12 cellular contexts compared by ENCODE assay signal in the genomic region with DNA sequence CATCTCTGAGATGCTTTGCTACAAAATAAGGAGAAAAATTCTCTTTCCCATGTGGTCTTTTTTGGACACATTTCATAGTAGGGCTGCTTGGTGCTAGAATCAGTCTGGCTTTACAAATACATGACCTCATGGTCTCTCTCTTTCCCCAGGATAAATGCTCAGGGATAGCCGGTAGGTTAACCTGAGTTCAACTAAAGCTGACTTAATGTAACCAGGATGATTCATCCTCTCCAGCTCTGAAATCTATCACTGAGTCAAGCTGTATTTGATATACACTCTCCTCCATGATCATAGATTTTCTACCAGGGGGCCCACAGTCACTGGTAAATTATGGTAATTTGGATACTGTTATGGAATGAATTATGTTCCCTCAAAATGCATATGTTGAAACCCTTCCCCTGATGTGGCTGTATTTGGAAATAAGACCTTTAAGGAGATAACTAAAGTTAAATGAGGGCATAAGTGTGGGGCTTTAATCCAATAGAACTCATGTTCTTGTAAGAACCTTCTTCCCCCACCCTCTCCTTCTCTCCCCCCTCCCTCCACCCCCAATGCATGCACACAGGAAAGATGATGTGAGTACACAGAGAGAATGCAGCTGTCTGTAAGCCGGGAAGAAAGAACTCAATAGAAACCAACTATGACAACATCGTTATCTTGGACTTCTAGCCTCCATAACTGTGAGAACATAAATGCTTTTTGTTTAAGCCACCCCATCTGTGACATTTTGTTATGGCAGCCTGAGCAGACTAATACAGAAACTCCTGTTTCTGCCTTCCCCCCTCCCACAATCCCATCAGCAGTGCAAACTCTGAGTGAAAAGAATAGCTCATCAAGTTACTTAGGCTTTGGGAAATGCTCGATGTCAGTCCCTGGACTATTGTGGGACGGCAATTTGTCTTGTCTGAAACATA.
DNase-seq lines count a peak whose midpoint lies in the region; ATAC-seq, FAIRE-seq and TF ChIP-seq lines count a peak whose summit lies in the region.
"Had no signal": no experiment of that assay in that cellular context is flagged by ENCODE, and none has a peak within 500 bp of the region (broad histone marks: within the 10 kb centered on the region; RNA-seq: fewer than 3 reads in every experiment).

No MANE protein-coding gene starts in this region.

- DNase-seq in Daoy (ENCODE audit: low read depth) = peak; percentile 9
- no peak for DNase-seq in H54 (ENCODE audit: insufficient read length, low spot score)
- DNase-seq in NCI-H82 (lab: John Stamatoyannopoulos, UW) = peak; percentile 62
- peak; percentile 25 for DNase-seq in fibroblast of the aortic adventitia (ENCODE audit: low read depth)
- DNase-seq in NCI-H510A (lab: John Stamatoyannopoulos, UW) = no peak
- DNase-seq in SIG-M5 (lab: John Stamatoyannopoulos, UW) = no peak
- DNase-seq in NCI-H2081 (lab: John Stamatoyannopoulos, UW) = no peak
- DNase-seq: NCI-H1092; nephron progenitor cell; stimulated activated naive CD4-positive, alpha-beta T cell had no signal

- TF ChIP-seq POLR2A in H54 (IDR thresholded peaks at IDR 0.05; ENCODE audit: low read depth, low read length) = no peak

- TF ChIP-seq CTCF in fibroblast of the aortic adventitia (IDR thresholded peaks at IDR 0.05; ENCODE audit: insufficient read depth, low read length) = no peak

- no peak overlapping the region for H3K4me3 ChIP-seq in fibroblast of the aortic adventitia (ENCODE audit: low read depth, low read length)
- H3K4me3 ChIP-seq: BLaER1 had no signal

- FAIRE-seq in H54 (lab: Jason Lieb, UNC) = peak; percentile 38

- ATAC-seq in HG02840 (IDR thresholded peaks at IDR 0.05; ENCODE audit: low FRiP score, unreplicated experiment) = no peak

Comparison
In these comparisons a context has a peak if more than half of its experiments do, and no peak if none do; other contexts are left out.
1. DNase-seq: peak in Daoy (single experiment), NCI-H82 (single experiment) and fibroblast of the aortic adventitia (single experiment); none in H54 (single experiment), NCI-H510A (single experiment), SIG-M5 (single experiment) and NCI-H2081 (0 of 2).